Comparison of ENCODE assay signal across 14 cellular contexts in the genomic region with DNA sequence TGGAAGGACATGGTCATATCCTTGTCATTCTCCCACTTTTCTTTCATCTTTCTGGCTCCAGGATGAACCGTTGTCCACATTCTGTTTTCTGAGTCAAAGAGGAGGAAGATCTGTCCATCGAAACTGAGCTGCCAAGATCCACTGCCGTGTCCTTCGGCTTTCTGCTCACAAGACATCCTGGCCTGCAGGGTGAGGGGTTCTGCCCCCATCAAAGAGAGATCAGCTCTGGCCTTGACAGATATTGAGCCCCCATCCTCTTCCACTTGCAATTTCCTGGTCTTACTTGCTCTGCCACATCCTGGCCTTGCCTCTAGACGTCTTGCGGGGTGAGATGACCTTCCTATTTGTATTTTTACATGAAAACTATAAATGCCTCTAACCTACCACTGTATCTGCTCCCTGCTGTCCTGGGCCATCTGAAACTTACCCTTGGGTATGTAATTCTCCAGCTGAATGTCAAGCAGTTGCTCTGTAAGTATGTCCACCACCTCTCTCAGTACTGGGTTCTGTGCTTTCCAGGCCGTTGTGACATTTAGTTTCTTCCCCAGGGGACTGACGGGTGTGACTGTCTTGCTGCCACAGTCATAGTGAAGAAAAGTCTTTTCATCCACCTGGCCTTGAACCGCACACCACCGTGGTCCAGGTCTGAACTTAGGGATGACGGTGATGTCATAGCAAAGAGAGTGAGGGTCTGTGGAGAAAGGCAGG. TPM values are rescaled to one million over a fixed set of nuclear protein-coding genes. Genes with fewer than 3 reads are reported as not detected.
"Had no signal": no experiment of that assay in that cellular context is flagged by ENCODE, and none has a peak within 500 bp of the region (broad histone marks: within the 10 kb centered on the region; RNA-seq: fewer than 3 reads in every experiment).

No MANE protein-coding gene starts in this region.

RNA-seq across cellular contexts. Expression of gene RAET1G, which starts 3.6 kb away (rescaled TPM):
- total RNA-seq: activated CD4-positive, alpha-beta memory T cell treated with anti-CD3 and anti-CD28 coated beads, Interleukin-2, amount 10 ng/mL, durations not matched to agents 7 days and 5 days; activated CD4-positive, alpha-beta T cell treated with anti-CD3 and anti-CD28 coated beads, Interleukin-2, amount 10 ng/mL, durations not matched to agents 7 days and 5 days; activated naive CD4-positive, alpha-beta T cell treated with anti-CD3 and anti-CD28 coated beads for 36 hours; activated naive CD8-positive, alpha-beta T cell treated with anti-CD3 and anti-CD28 coated beads for 36 hours; activated T-helper 2 cell treated with anti-CD3 and anti-CD28 coated beads, Interferon-gamma antibody, Interleukin-2, Interleukin-4, amounts not matched to agents 10 μg/mL and 5 μg/mL and 100 μg/mL, durations not matched to agents 14 hours and 24 hours and 36 hours; body of pancreas; cardiac muscle cell; cerebellum; dermis blood vessel endothelial cell; T-helper 1 cell treated with Interleukin-12 subunit alpha and Interleukin-12 subunit beta and Interleukin-4 antibody, amounts not matched to agents 30 ng/mL and 1 ng/mL, for 36 hours had no signal
- polyA plus RNA-seq: cardiac muscle cell had no signal

RNA-seq across cellular contexts. Expression of gene RAET1E, which starts 21.4 kb away (rescaled TPM):
- total RNA-seq: activated CD4-positive, alpha-beta memory T cell treated with anti-CD3 and anti-CD28 coated beads, Interleukin-2, amount 10 ng/mL, durations not matched to agents 7 days and 5 days; activated CD4-positive, alpha-beta T cell treated with anti-CD3 and anti-CD28 coated beads, Interleukin-2, amount 10 ng/mL, durations not matched to agents 7 days and 5 days; activated naive CD4-positive, alpha-beta T cell treated with anti-CD3 and anti-CD28 coated beads for 36 hours; activated naive CD8-positive, alpha-beta T cell treated with anti-CD3 and anti-CD28 coated beads for 36 hours; activated T-helper 1 cell treated with anti-CD3 and anti-CD28 coated beads, Interleukin-12 subunit alpha, Interleukin-12 subunit beta, Interleukin-2, Interleukin-4 antibody, amounts not matched to agents 30 ng/mL and 10 ng/mL and 1 ng/mL, durations not matched to agents 14 hours and 24 hours and 36 hours; activated T-helper 2 cell treated with anti-CD3 and anti-CD28 coated beads, Interferon-gamma antibody, Interleukin-2, Interleukin-4, amounts not matched to agents 10 μg/mL and 5 μg/mL and 100 μg/mL, durations not matched to agents 14 hours and 24 hours and 36 hours; body of pancreas; cardiac muscle cell; cerebellum; dermis blood vessel endothelial cell; endothelial cell of umbilical vein; fibroblast of villous mesenchyme; glomerular endothelial cell; T-helper 1 cell treated with Interleukin-12 subunit alpha and Interleukin-12 subunit beta and Interleukin-4 antibody, amounts not matched to agents 30 ng/mL and 1 ng/mL, for 36 hours had no signal
- polyA plus RNA-seq: cardiac muscle cell had no signal

RNA-seq across cellular contexts. Expression of gene ULBP2, which starts 22.5 kb away (rescaled TPM):
- total RNA-seq: cardiac muscle cell had no signal
- polyA plus RNA-seq: cardiac muscle cell had no signal

RNA-seq across cellular contexts. Expression of gene ULBP1, which starts 44.5 kb away (rescaled TPM):
- total RNA-seq: body of pancreas, cardiac muscle cell had no signal
- polyA plus RNA-seq: cardiac muscle cell had no signal
